2 cellular contexts compared by ENCODE assay signal in the genomic region with DNA sequence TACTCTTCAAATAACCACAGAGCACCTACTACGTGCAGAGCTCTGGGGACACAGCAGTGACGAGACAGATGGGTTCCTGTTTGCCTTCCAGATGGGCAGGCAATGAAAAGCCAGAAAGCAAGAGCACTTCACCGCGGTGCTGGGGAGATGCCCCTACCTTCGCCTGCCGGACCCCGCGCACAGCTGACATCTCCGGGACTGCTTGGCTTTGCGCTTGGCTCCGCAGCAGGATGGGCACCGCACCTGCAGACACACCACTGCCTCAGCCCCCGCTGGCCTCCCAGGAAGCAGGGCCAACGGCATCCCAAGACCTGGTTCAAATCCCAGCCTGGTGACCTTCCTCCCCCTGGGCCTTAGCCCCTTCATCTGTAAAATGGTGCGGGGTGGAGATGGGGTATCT.
TF ChIP-seq lines count a peak whose summit lies in the region.

No MANE protein-coding gene starts in this region.

TF ChIP-seq in HepG2, 621 proteins besides CTCF, POLR2A, EP300 and RAD21:
- TF ChIP-seq AGO2 (optimal IDR thresholded peaks at IDR 0.05; ENCODE audit: low read depth, low read length) = peak; percentile 47
- TF ChIP-seq, protein P1, sequence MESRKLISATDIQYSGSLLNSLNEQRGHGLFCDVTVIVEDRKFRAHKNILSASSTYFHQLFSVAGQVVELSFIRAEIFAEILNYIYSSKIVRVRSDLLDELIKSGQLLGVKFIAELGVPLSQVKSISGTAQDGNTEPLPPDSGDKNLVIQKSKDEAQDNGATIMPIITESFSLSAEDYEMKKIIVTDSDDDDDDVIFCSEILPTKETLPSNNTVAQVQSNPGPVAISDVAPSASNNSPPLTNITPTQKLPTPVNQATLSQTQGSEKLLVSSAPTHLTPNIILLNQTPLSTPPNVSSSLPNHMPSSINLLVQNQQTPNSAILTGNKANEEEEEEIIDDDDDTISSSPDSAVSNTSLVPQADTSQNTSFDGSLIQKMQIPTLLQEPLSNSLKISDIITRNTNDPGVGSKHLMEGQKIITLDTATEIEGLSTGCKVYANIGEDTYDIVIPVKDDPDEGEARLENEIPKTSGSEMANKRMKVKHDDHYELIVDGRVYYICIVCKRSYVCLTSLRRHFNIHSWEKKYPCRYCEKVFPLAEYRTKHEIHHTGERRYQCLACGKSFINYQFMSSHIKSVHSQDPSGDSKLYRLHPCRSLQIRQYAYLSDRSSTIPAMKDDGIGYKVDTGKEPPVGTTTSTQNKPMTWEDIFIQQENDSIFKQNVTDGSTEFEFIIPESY (CRISPR knock-in tag; IDR thresholded peaks at IDR 0.05) = no peak

TF ChIP-seq in K562, 482 proteins besides CTCF, POLR2A, EP300 and RAD21:
- TF ChIP-seq PPARD (CRISPR knock-in tag; IDR thresholded peaks at IDR 0.05) (no peak), ZKSCAN1 (IDR thresholded peaks at IDR 0.05; ENCODE audit: low read depth, low read length) (peak; percentile 87)
- TF ChIP-seq, protein P2, sequence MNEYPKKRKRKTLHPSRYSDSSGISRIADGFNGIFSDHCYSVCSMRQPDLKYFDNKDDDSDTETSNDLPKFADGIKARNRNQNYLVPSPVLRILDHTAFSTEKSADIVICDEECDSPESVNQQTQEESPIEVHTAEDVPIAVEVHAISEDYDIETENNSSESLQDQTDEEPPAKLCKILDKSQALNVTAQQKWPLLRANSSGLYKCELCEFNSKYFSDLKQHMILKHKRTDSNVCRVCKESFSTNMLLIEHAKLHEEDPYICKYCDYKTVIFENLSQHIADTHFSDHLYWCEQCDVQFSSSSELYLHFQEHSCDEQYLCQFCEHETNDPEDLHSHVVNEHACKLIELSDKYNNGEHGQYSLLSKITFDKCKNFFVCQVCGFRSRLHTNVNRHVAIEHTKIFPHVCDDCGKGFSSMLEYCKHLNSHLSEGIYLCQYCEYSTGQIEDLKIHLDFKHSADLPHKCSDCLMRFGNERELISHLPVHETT (CRISPR knock-in tag; conservative IDR thresholded peaks at IDR 0.05 in 1 of 2, IDR thresholded peaks at IDR 0.05 in 1 of 2) = no peak
- TF ChIP-seq, protein P3, sequence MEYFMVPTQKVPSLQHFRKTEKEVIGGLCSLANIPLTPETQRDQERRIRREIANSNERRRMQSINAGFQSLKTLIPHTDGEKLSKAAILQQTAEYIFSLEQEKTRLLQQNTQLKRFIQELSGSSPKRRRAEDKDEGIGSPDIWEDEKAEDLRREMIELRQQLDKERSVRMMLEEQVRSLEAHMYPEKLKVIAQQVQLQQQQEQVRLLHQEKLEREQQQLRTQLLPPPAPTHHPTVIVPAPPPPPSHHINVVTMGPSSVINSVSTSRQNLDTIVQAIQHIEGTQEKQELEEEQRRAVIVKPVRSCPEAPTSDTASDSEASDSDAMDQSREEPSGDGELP (CRISPR knock-in tag; IDR thresholded peaks at IDR 0.05; ENCODE audit: borderline replicate concordance) = 0 out of 2 replicates have a peak, but pooled peaks have one; percentile 16
